In the genomic region with DNA sequence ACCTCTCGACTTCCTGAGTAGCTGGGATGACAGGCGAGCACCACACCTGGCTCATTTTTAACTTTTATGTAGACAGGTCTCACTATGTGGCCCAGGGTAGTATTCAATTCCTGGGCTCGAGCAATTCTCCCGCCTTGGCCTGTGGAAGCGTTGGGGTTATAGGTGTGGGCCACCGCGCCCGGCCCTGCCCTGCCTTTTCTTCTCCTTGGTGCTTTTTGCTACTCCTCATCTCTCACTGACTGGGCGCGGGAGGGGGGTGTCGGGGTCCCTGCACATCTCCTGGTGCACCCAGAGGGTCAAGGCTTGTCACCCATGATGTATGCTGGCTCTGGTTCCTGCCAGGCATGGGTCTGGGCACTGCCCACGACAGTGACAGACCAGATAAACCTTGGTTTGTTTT, we compare ENCODE assay signal across 18 cellular contexts. TPM values are rescaled to one million over a fixed set of nuclear protein-coding genes. Genes with fewer than 3 reads are reported as not detected.
DNase-seq lines count a peak whose midpoint lies in the region; ATAC-seq and TF ChIP-seq lines count a peak whose summit lies in the region.
"Had no signal": no experiment of that assay in that cellular context is flagged by ENCODE, and none has a peak within 500 bp of the region (broad histone marks: within the 10 kb centered on the region; RNA-seq: fewer than 3 reads in every experiment).

No MANE protein-coding gene starts in this region.

- DNase-seq in stimulated activated naive CD8-positive, alpha-beta T cell treated with anti-CD3 and anti-CD28 coated beads, Interleukin-15, Interleukin-2, amounts not matched to agents 100 U/mL and 50 U/mL, for 24 hours: no peak
- DNase-seq in type B pancreatic cell (ENCODE audit: extremely low spot score, unreplicated experiment): no peak
- DNase-seq in central memory CD4-positive, alpha-beta T cell: no peak
- DNase-seq in SW480 (ENCODE audit: low spot score): no peak
- DNase-seq: activated effector memory CD4-positive, alpha-beta T cell treated with anti-CD3 and anti-CD28 coated beads, Interleukin-2, amount 50 U/mL, for 16 hours; BE2C; brain microvascular endothelial cell; islet precursor cell; NCI-H1436; pancreas; Right ventricle myocardium superior; stimulated activated CD4-positive, alpha-beta T cell treated with anti-CD3 and anti-CD28 coated beads, Interleukin-4, amount 100 ng/mL, for 24 hours; stimulated activated CD8-positive, alpha-beta memory T cell treated with anti-CD3 and anti-CD28 coated beads, Interleukin-4, amount 100 ng/mL, for 48 hours had no signal

- peaks cover 10% of the 10 kb centered on the region for H3K36me3 Mint-ChIP-seq in stimulated activated naive CD8-positive, alpha-beta T cell treated with anti-CD3 and anti-CD28 coated beads, Interleukin-15, Interleukin-2, amounts not matched to agents 100 ng/mL and 50 ng/mL, for 24 hours (ENCODE audit: low read depth)
- H3K36me3 Mint-ChIP-seq in activated T-helper 17 cell treated with anti-CD3 and anti-CD28 coated beads, Interleukin-2, amount 50 U/mL, for 72 hours (ENCODE audit: low read depth): peaks cover 11% of the 10 kb centered on the region
- H3K36me3 Mint-ChIP-seq in type B pancreatic cell: no peaks in the 10 kb centered on the region

- peaks cover 26% of the 10 kb centered on the region for H3K4me1 Mint-ChIP-seq in stimulated activated naive CD8-positive, alpha-beta T cell treated with anti-CD3 and anti-CD28 coated beads, Interleukin-15, Interleukin-2, amounts not matched to agents 100 ng/mL and 50 ng/mL, for 24 hours (ENCODE audit: low read depth)
- H3K4me1 Mint-ChIP-seq in activated T-helper 17 cell treated with anti-CD3 and anti-CD28 coated beads, Interleukin-2, amount 50 U/mL, for 72 hours: peaks cover 8% of the 10 kb centered on the region
- H3K4me1 Mint-ChIP-seq in type B pancreatic cell (ENCODE audit: unreplicated experiment): no peaks in the 10 kb centered on the region

- no peak for ATAC-seq in stimulated activated naive CD8-positive, alpha-beta T cell treated with anti-CD3 and anti-CD28 coated beads, Interleukin-15, Interleukin-2, amounts not matched to agents 100 U/mL and 50 U/mL, for 24 hours
- ATAC-seq in activated T-helper 17 cell treated with anti-CD3 and anti-CD28 coated beads, Interleukin-2, amount 50 U/mL, for 72 hours (replicated peaks): no peak
- ATAC-seq in GM18511 (IDR thresholded peaks at IDR 0.05; ENCODE audit: unreplicated experiment): no peak
- ATAC-seq: esophagus mucosa, pancreas had no signal

- H3K9me3 ChIP-seq in mucosa of rectum (ENCODE audit: control insufficient read depth in 2 of 2, low read length in 2 of 2): no peaks in the 10 kb centered on the region
- H3K9me3 ChIP-seq: BE2C, pancreas had no signal

- no peaks in the 10 kb centered on the region for H3K27me3 Mint-ChIP-seq in stimulated activated naive CD8-positive, alpha-beta T cell treated with anti-CD3 and anti-CD28 coated beads, Interleukin-15, Interleukin-2, amounts not matched to agents 100 ng/mL and 50 ng/mL, for 24 hours
- H3K27me3 Mint-ChIP-seq in activated T-helper 17 cell treated with anti-CD3 and anti-CD28 coated beads, Interleukin-2, amount 50 U/mL, for 72 hours: no peaks in the 10 kb centered on the region
- H3K27me3 Mint-ChIP-seq in type B pancreatic cell: no peaks in the 10 kb centered on the region

- H3K36me3 ChIP-seq in mucosa of rectum (ENCODE audit: control insufficient read depth in 2 of 2, insufficient read depth in 2 of 2, low read length in 2 of 2): no peaks in the 10 kb centered on the region
- H3K36me3 ChIP-seq: BE2C, brain microvascular endothelial cell, pancreas had no signal

- peak overlapping the region in 1 of 2 donors; percentile 24 for H3K9ac ChIP-seq in mucosa of rectum (ENCODE audit: low read depth in 1 of 2, low read length in 2 of 2)

- peak overlapping the region; percentile 16 for H3K27ac Mint-ChIP-seq in stimulated activated naive CD8-positive, alpha-beta T cell treated with anti-CD3 and anti-CD28 coated beads, Interleukin-15, Interleukin-2, amounts not matched to agents 100 ng/mL and 50 ng/mL, for 24 hours
- H3K27ac Mint-ChIP-seq in activated T-helper 17 cell treated with anti-CD3 and anti-CD28 coated beads, Interleukin-2, amount 50 U/mL, for 72 hours: no peak overlapping the region
- no peak overlapping the region for H3K27ac Mint-ChIP-seq in type B pancreatic cell

- no peaks in the 10 kb centered on the region for H3K27me3 ChIP-seq in mucosa of rectum (ENCODE audit: control insufficient read depth in 2 of 2, insufficient read depth in 2 of 2, low read length in 2 of 2)
- H3K27me3 ChIP-seq: BE2C, brain microvascular endothelial cell, pancreas had no signal

- TF ChIP-seq CTCF in type B pancreatic cell (conservative IDR thresholded peaks at IDR 0.05): no peak

- H3K27ac ChIP-seq in mucosa of rectum (ENCODE audit: low read depth in 2 of 2, low read length in 2 of 2): peak overlapping the region; percentile 94 to 95
- H3K27ac ChIP-seq: brain microvascular endothelial cell, pancreas had no signal

- peaks cover 57 to 63% of the 10 kb centered on the region in 2 donors for H3K4me1 ChIP-seq in mucosa of rectum (ENCODE audit: control insufficient read depth in 2 of 2, insufficient read depth in 2 of 2, low read length in 2 of 2)

- peak overlapping the region; percentile 82 for H3K4me3 Mint-ChIP-seq in stimulated activated naive CD8-positive, alpha-beta T cell treated with anti-CD3 and anti-CD28 coated beads, Interleukin-15, Interleukin-2, amounts not matched to agents 100 ng/mL and 50 ng/mL, for 24 hours
- H3K4me3 Mint-ChIP-seq in activated T-helper 17 cell treated with anti-CD3 and anti-CD28 coated beads, Interleukin-2, amount 50 U/mL, for 72 hours: peak overlapping the region; percentile 72
- H3K4me3 Mint-ChIP-seq in type B pancreatic cell: peak overlapping the region; percentile 71

- H3K9me3 Mint-ChIP-seq in stimulated activated naive CD8-positive, alpha-beta T cell treated with anti-CD3 and anti-CD28 coated beads, Interleukin-15, Interleukin-2, amounts not matched to agents 100 ng/mL and 50 ng/mL, for 24 hours: no peaks in the 10 kb centered on the region
- no peaks in the 10 kb centered on the region for H3K9me3 Mint-ChIP-seq in activated T-helper 17 cell treated with anti-CD3 and anti-CD28 coated beads, Interleukin-2, amount 50 U/mL, for 72 hours
- no peaks in the 10 kb centered on the region for H3K9me3 Mint-ChIP-seq in type B pancreatic cell

- H3K4me3 ChIP-seq in mucosa of rectum (ENCODE audit: low read length in 2 of 2): peak overlapping the region in 1 of 2 donors; percentile 3
- H3K4me3 ChIP-seq: pancreas had no signal

RNA-seq across cellular contexts. Expression of gene MCRIP2, which starts 2.9 kb away (rescaled TPM):
- total RNA-seq in activated T-helper 17 cell treated with anti-CD3 and anti-CD28 coated beads, Interleukin-2, amount 50 U/mL, for 72 hours: 10 to 100 TPM; 29.2 to 54.5 TPM
- total RNA-seq in type B pancreatic cell (ENCODE audit: low replicate concordance): 36.8 and 39.1 TPM in 2 replicates

RNA-seq across cellular contexts. Expression of gene WDR90, which starts 4.6 kb away (rescaled TPM):
- total RNA-seq in activated T-helper 17 cell treated with anti-CD3 and anti-CD28 coated beads, Interleukin-2, amount 50 U/mL, for 72 hours: 10 to 100 TPM; 50.7 to 93.9 TPM
- 75.8 and 102 TPM in 2 replicates for total RNA-seq in type B pancreatic cell (ENCODE audit: low replicate concordance)

RNA-seq across cellular contexts. Expression of gene METTL26, which starts 8.5 kb away (rescaled TPM):
- total RNA-seq in activated T-helper 17 cell treated with anti-CD3 and anti-CD28 coated beads, Interleukin-2, amount 50 U/mL, for 72 hours: 100 to 1,000 TPM in 1 of 2 donors, 10 to 100 TPM in 1; 87.4 to 115 TPM
- total RNA-seq in type B pancreatic cell (ENCODE audit: low replicate concordance): 74.4 and 77.0 TPM in 2 replicates

RNA-seq across cellular contexts. Expression of gene WFIKKN1, which starts 13.8 kb away (rescaled TPM):
- total RNA-seq in activated T-helper 17 cell treated with anti-CD3 and anti-CD28 coated beads, Interleukin-2, amount 50 U/mL, for 72 hours: under 1 TPM; 0.45 to 0.53 TPM
- 0.71 and 9.0 TPM in 2 replicates for total RNA-seq in type B pancreatic cell (ENCODE audit: low replicate concordance)

RNA-seq across cellular contexts. Expression of gene RHOT2, which starts 23.4 kb away (rescaled TPM):
- total RNA-seq in activated T-helper 17 cell treated with anti-CD3 and anti-CD28 coated beads, Interleukin-2, amount 50 U/mL, for 72 hours: 100 to 1,000 TPM; 134 to 149 TPM
- 146 and 163 TPM in 2 replicates for total RNA-seq in type B pancreatic cell (ENCODE audit: low replicate concordance)
